In genomic region chr4:49558916-49559676, GRCh38 we compare ENCODE assay signal across 4 cellular contexts.
A peak's percentile ranks its signal among the peaks of the same experiment; 100 is the strongest.
DNase-seq lines count a peak whose midpoint lies in the region; ATAC-seq, FAIRE-seq and TF ChIP-seq lines count a peak whose summit lies in the region.
"Not testable (repeated sequence)": the region's sequence is repeated elsewhere in the genome, so short reads cannot be mapped to it uniquely, and the experiment has no call there.

No MANE protein-coding gene starts in this region.

- H3K36me3 Mint-ChIP-seq in endothelial cell (ENCODE audit: low read depth, unreplicated experiment), result not testable (repeated sequence)

- TF ChIP-seq EP300 in esophagus muscularis mucosa (IDR thresholded peaks at IDR 0.05); HepG2 (IDR thresholded peaks at IDR 0.05; ENCODE audit: low read depth in 2 of 2, low read length in 2 of 2); HepG2 (CRISPR knock-in tag; IDR thresholded peaks at IDR 0.05; ENCODE audit: borderline replicate concordance); sigmoid colon (IDR thresholded peaks at IDR 0.05): not testable (repeated sequence)

- POLR2A ChIA-PET in HepG2 (lab: Yijun Ruan, JAX), result not testable (repeated sequence)

- not testable (repeated sequence) for H2AFZ ChIP-seq in HepG2 (ENCODE audit: low read length)

- ATAC-seq in HepG2, result not testable (repeated sequence)

- not testable (repeated sequence) for H3K27ac ChIP-seq in esophagus muscularis mucosa (replicated peaks in 1 of 4); HepG2 (ENCODE audit: extremely low read length, insufficient read depth, low read length); sigmoid colon

- not testable (repeated sequence) for H3K4me2 ChIP-seq in HepG2 (ENCODE audit: low read depth, low read length)

- H3K4me3 Mint-ChIP-seq in endothelial cell (ENCODE audit: unreplicated experiment), result peak overlapping the region; percentile 42

- not testable (repeated sequence) for TF ChIP-seq RAD21 in HepG2 (CRISPR knock-in tag; IDR thresholded peaks at IDR 0.05)

- not testable (repeated sequence) for H4K20me1 ChIP-seq in HepG2 (ENCODE audit: insufficient read depth, low read length)

- H3K9me3 ChIP-seq in esophagus muscularis mucosa; HepG2 (ENCODE audit: low read length); sigmoid colon: not testable (repeated sequence)

- H3K4me1 Mint-ChIP-seq in endothelial cell (ENCODE audit: unreplicated experiment), result not testable (repeated sequence)

- TF ChIP-seq CTCF in endothelial cell (IDR thresholded peaks at IDR 0.05; ENCODE audit: unreplicated experiment); esophagus muscularis mucosa (IDR thresholded peaks at IDR 0.05); HepG2 (CRISPR knock-in tag; IDR thresholded peaks at IDR 0.05); sigmoid colon (IDR thresholded peaks at IDR 0.05): not testable (repeated sequence)

- WGBS in esophagus muscularis mucosa, result 67% methylated on average over 3 of the region's 5 CpGs
- WGBS in HepG2 (ENCODE audit: low lambda C conversion rate), result 26% methylated on average over 5 of the region's 5 CpGs
- WGBS in sigmoid colon, 2 donors, result 39 to 43% methylated on average over 4 to 5 of the region's 5 CpGs

- TSS peak; percentile 76 for BruUV-seq in HepG2 (replicated peaks; lab: Mats Ljungman, UMichigan)

- CTCF ChIA-PET in HepG2 (lab: Yijun Ruan, JAX; ENCODE audit: low intra/inter-chr PET ratio, low total read pairs), result not testable (repeated sequence)

- H3K79me2 ChIP-seq in HepG2 (ENCODE audit: insufficient read depth, low read length), result not testable (repeated sequence)

- intact Hi-C loops in esophagus muscularis mucosa (cut with DNase I); HepG2 (cut with micrococcal nuclease; ENCODE audit: unreplicated experiment); sigmoid colon (cut with DNase I): not testable (repeated sequence)

- DNase-seq in endothelial cell (ENCODE audit: low spot score); HepG2 (ENCODE audit: low spot score): not testable (repeated sequence)
- DNase-seq in esophagus muscularis mucosa (ENCODE audit: extremely low spot score) (peak; percentile 70), sigmoid colon (peak; percentile 68)

- H3K9ac ChIP-seq in HepG2 (ENCODE audit: insufficient read depth, low read depth, low read length), result not testable (repeated sequence)

- not testable (repeated sequence) for H3K4me1 ChIP-seq in esophagus muscularis mucosa; HepG2 (ENCODE audit: insufficient read depth, low read length); sigmoid colon

- not testable (repeated sequence) for FAIRE-seq in HepG2 (lab: Jason Lieb, UNC)

- not testable (repeated sequence) for H3K27ac Mint-ChIP-seq in endothelial cell (ENCODE audit: unreplicated experiment)

- H3K27me3 ChIP-seq in esophagus muscularis mucosa; HepG2 (ENCODE audit: control insufficient read depth in 1 of 2, insufficient read depth in 2 of 2, low read length in 2 of 2); sigmoid colon: not testable (repeated sequence)

- not testable (repeated sequence) for H3K4me3 ChIP-seq in esophagus muscularis mucosa; HepG2 (replicated peaks in 1 of 3; ENCODE audit: insufficient read depth in 1 of 3, low read depth in 2 of 3, low read length in 3 of 3); sigmoid colon

- peaks cover 19% of the 10 kb centered on the region for H3K9me3 Mint-ChIP-seq in endothelial cell (ENCODE audit: unreplicated experiment)

- in situ Hi-C loops in HepG2 (cut with HindIII; ENCODE audit: extremely low pct_ligation_motif_present, low pct_unique_long_range_greater_than_20kb), result not testable (repeated sequence)

- TF ChIP-seq POLR2A in esophagus muscularis mucosa (IDR thresholded peaks at IDR 0.05; ENCODE audit: low read depth); HepG2 (IDR thresholded peaks at IDR 0.05; ENCODE audit: insufficient read depth in 1 of 2, low read depth in 2 of 2, low read length in 2 of 2); sigmoid colon (IDR thresholded peaks at IDR 0.05): not testable (repeated sequence)

- not testable (repeated sequence) for H3K36me3 ChIP-seq in esophagus muscularis mucosa; HepG2 (replicated peaks in 1 of 2; ENCODE audit: control insufficient read depth in 1 of 2, insufficient read depth in 2 of 2, low read length in 2 of 2); sigmoid colon

- H3K27me3 Mint-ChIP-seq in endothelial cell (ENCODE audit: unreplicated experiment), result not testable (repeated sequence)
